21 cellular contexts compared by ENCODE assay signal in the genomic region with DNA sequence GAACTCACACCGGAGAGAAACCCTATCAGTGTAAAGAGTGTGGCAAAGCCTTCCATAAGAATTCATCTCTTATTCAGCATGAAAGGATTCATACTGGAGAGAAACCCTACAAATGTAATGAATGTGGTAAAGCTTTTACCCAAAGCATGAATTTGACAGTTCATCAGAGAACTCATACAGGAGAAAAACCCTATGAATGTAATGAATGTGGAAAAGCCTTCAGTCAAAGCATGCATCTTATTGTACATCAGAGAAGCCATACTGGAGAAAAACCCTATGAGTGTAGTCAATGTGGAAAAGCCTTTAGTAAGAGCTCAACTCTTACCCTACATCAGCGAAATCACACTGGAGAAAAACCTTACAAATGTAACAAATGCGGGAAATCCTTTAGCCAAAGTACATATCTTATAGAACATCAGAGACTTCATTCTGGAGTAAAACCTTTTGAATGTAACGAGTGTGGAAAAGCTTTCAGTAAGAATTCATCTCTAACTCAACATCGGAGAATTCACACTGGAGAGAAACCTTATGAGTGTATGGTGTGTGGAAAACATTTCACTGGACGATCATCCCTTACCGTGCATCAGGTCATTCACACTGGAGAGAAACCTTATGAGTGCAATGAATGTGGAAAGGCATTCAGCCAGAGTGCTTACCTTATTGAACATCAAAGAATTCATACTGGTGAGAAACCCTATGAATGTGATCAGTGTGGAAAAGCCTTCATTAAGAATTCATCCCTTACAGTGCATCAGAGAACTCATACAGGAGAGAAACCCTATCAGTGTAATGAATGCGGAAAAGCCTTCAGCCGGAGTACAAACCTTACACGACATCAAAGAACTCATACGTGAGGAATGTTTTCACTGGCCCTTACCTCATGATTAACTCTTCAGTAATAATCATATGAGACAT. TPM values are rescaled to one million over a fixed set of nuclear protein-coding genes. Genes with fewer than 3 reads are reported as not detected.
"Had no signal": no experiment of that assay in that cellular context is flagged by ENCODE, and none has a peak within 500 bp of the region (broad histone marks: within the 10 kb centered on the region; RNA-seq: fewer than 3 reads in every experiment).

No MANE protein-coding gene starts in this region.

- H3K4me3 Mint-ChIP-seq: activated CD4-positive, alpha-beta memory T cell treated with anti-CD3 and anti-CD28 coated beads for 36 hours; dendritic cell treated with granulocyte-macrophage colony-stimulating factor and Interleukin-4, amounts not matched to agents 40 ng/mL and 50 ng/mL, for 4 days; effector memory CD8-positive, alpha-beta T cell; mesothelial cell of epicardium; neural crest cell had no signal

- H3K27ac ChIP-seq: brain microvascular endothelial cell, epithelial cell of prostate, heart right ventricle, lower lobe of right lung, psoas muscle, stomach, thyroid gland, WERI-Rb-1 had no signal

- H3K27me3 ChIP-seq: brain microvascular endothelial cell, heart right ventricle, stomach, thyroid gland had no signal

- DNase-seq: activated CD4-positive, alpha-beta memory T cell treated with anti-CD3 and anti-CD28 coated beads for 36 hours; activated effector memory CD4-positive, alpha-beta T cell treated with anti-CD3 and anti-CD28 coated beads, Interleukin-2, amount 50 U/mL, for 16 hours; activated T-cell treated with anti-CD3 and anti-CD28 coated beads, Interleukin-2, amount 50 U/mL, for 48 hours; brain microvascular endothelial cell; effector memory CD8-positive, alpha-beta T cell; heart right ventricle; left cardiac atrium; lower lobe of right lung; psoas muscle; stimulated activated CD4-positive, alpha-beta T cell treated with anti-CD3 and anti-CD28 coated beads, Interleukin-12 subunit alpha, Interleukin-12 subunit beta, amount 100 ng/mL, for 4 hours; stimulated activated CD4-positive, alpha-beta T cell treated with anti-CD3 and anti-CD28 coated beads, Interleukin-2, amount 100 ng/mL, for 24 hours; stomach; thyroid gland; WERI-Rb-1 had no signal

- H3K27me3 Mint-ChIP-seq: activated CD4-positive, alpha-beta memory T cell treated with anti-CD3 and anti-CD28 coated beads for 36 hours; dendritic cell treated with granulocyte-macrophage colony-stimulating factor and Interleukin-4, amounts not matched to agents 40 ng/mL and 50 ng/mL, for 4 days; effector memory CD8-positive, alpha-beta T cell had no signal

- ATAC-seq: activated naive CD4-positive, alpha-beta T cell treated with anti-CD3 and anti-CD28 coated beads, Interleukin-2, amount 50 U/mL, for 72 hours; effector memory CD8-positive, alpha-beta T cell; heart right ventricle; left cardiac atrium; lower lobe of right lung; psoas muscle; sciatic nerve had no signal

- H3K4me1 ChIP-seq: heart right ventricle, lower lobe of right lung, psoas muscle, stomach, thyroid gland had no signal

- H3K27ac Mint-ChIP-seq: activated CD4-positive, alpha-beta memory T cell treated with anti-CD3 and anti-CD28 coated beads for 36 hours; activated naive CD4-positive, alpha-beta T cell treated with anti-CD3 and anti-CD28 coated beads, Interleukin-2, amount 50 U/mL, for 72 hours; dendritic cell treated with granulocyte-macrophage colony-stimulating factor and Interleukin-4, amounts not matched to agents 40 ng/mL and 50 ng/mL, for 4 days; effector memory CD8-positive, alpha-beta T cell; mesothelial cell of epicardium had no signal

- H3K4me3 ChIP-seq: heart right ventricle, lower lobe of right lung, psoas muscle, stomach, thyroid gland had no signal

- H3K4me1 Mint-ChIP-seq: mesothelial cell of epicardium, neural crest cell had no signal

- H3K36me3 ChIP-seq: brain microvascular endothelial cell, lower lobe of right lung, WERI-Rb-1 had no signal

RNA-seq across cellular contexts. Expression of a gene that starts 8.9 kb away (rescaled TPM):
- total RNA-seq: activated CD4-positive, alpha-beta memory T cell treated with anti-CD3 and anti-CD28 coated beads for 36 hours; activated naive CD4-positive, alpha-beta T cell treated with anti-CD3 and anti-CD28 coated beads, Interleukin-2, amount 50 U/mL, for 72 hours; T-helper 1 cell treated with Interleukin-12 subunit alpha and Interleukin-12 subunit beta and Interleukin-4 antibody, amounts not matched to agents 30 ng/mL and 1 ng/mL, for 36 hours had no signal
